Comparison of ENCODE assay signal across 14 cellular contexts in the genomic region with DNA sequence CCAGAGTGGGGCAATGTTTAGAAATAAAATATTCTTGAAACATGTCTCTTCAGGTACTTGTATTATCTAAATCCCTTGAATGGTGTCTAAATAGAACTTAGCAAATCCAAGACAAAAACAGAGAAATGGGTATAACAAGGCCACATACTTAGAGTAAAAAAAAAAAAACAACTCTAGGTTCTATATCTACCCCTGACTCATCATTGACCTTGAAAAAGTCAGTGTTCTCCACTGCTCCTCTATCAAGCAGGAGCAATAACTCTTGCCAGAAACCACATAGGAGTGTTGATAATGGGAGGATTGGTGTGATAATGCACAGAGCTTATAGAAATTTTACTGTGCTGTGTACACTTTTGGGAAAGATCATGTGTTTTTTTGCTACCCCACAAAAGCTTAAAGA.
"Had no signal": no experiment of that assay in that cellular context is flagged by ENCODE, and none has a peak within 500 bp of the region (broad histone marks: within the 10 kb centered on the region; RNA-seq: fewer than 3 reads in every experiment).

No MANE protein-coding gene starts in this region.

- H3K36me3 ChIP-seq: esophagus squamous epithelium, gastroesophageal sphincter, pancreas, tibial artery, vagina had no signal

- FAIRE-seq: pancreas had no signal

- H3K27me3 ChIP-seq: dorsolateral prefrontal cortex, esophagus squamous epithelium, gastroesophageal sphincter, pancreas, tibial artery, vagina had no signal

- H3K27ac ChIP-seq: dorsolateral prefrontal cortex, esophagus squamous epithelium, gastroesophageal sphincter, pancreas, tibial artery, vagina, VCaP had no signal

- DNase-seq: activated CD4-positive, alpha-beta memory T cell treated with anti-CD3 and anti-CD28 coated beads, Interleukin-2, amount 10 ng/mL, durations not matched to agents 7 days and 5 days; activated naive CD4-positive, alpha-beta T cell; activated naive CD8-positive, alpha-beta T cell treated with anti-CD3 and anti-CD28 coated beads, Interleukin-2, amount 50 U/mL, for 24 hours; activated T-cell treated with anti-CD3 and anti-CD28 coated beads, Interleukin-2, amount 50 U/mL, for 72 hours; dorsolateral prefrontal cortex; esophagus squamous epithelium; left ventricle myocardium superior; pancreas; retina; tibial artery had no signal

- H3K4me3 ChIP-seq: dorsolateral prefrontal cortex, esophagus squamous epithelium, gastroesophageal sphincter, pancreas, smooth muscle cell, tibial artery, vagina had no signal
